Comparison of ENCODE assay signal across 1 cellular context in genomic region chr12:130649646-130650045, GRCh38.
TF ChIP-seq lines count a peak whose summit lies in the region.

No MANE protein-coding gene starts in this region.

TF ChIP-seq in H1, 55 proteins besides CTCF, POLR2A, EP300 and RAD21 (continued from another document):
- TF ChIP-seq CHD7 (IDR thresholded peaks at IDR 0.05; ENCODE audit: insufficient replicate concordance, low read length) (no peak), TAF1 (IDR thresholded peaks at IDR 0.05; ENCODE audit: low read depth, low read length) (no peak), SIX5 (IDR thresholded peaks at IDR 0.05; ENCODE audit: low read depth, low read length) (no peak), CHD1 (IDR thresholded peaks at IDR 0.05; ENCODE audit: low read depth, low read length) (no peak)
TF ChIP-seq in H1: peak in this region for 0.
